Comparison of ENCODE assay signal across 7 cellular contexts in genomic region chr1:201895913-201896807, GRCh38.
DNase-seq lines count a peak whose midpoint lies in the region; ATAC-seq and TF ChIP-seq lines count a peak whose summit lies in the region.

No MANE protein-coding gene starts in this region.

- ATAC-seq in GM18498 (IDR thresholded peaks at IDR 0.05; ENCODE audit: unreplicated experiment) (peak; percentile 73), HG03103 (IDR thresholded peaks at IDR 0.05; ENCODE audit: low read depth, unreplicated experiment) (peak; percentile 79)

- H3K4me3 ChIP-seq in WI38 (ENCODE audit: low read depth, low read length), result no peak overlapping the region

- peak; percentile 90 for TF ChIP-seq CTCF in WI38 (IDR thresholded peaks at IDR 0.05; ENCODE audit: low read depth, low read length)

- DNase-seq in NCI-H2227 treated with DMSO at 0.1 percent for 48 hours (lab: John Stamatoyannopoulos, UW) (peak; percentile 86), T47D (ENCODE audit: low read depth in 1 of 2, low spot score in 1 of 2) (peak; percentile 79 to 90), iris pigment epithelial cell (ENCODE audit: low read depth) (peak; percentile 89)
- peak; percentile 79 for DNase-seq in stimulated activated CD4-positive, alpha-beta T cell treated with anti-CD3 and anti-CD28 coated beads, Interleukin-12 subunit alpha, Interleukin-12 subunit beta, amount 100 ng/mL, for 4 hours

- in situ Hi-C loops in T47D (cut with HindIII; ENCODE audit: low pct_unique_long_range_greater_than_20kb, low sequenced_read_pairs), result no loop called here
